ENCODE assay signal across 8 cellular contexts in genomic region chr1:11479375-11479979, GRCh38. TPM values are rescaled to one million over a fixed set of nuclear protein-coding genes. Genes with fewer than 3 reads are reported as not detected.
DNase-seq lines count a peak whose midpoint lies in the region; ATAC-seq and TF ChIP-seq lines count a peak whose summit lies in the region.

No MANE protein-coding gene starts in this region.

- H3K4me1 ChIP-seq in mesodermal cell (ENCODE audit: control insufficient read depth, insufficient read depth, low read length, poor library complexity, severe bottlenecking), result peaks cover 4% of the 10 kb centered on the region

- in situ Hi-C loops in brain microvascular endothelial cell (cut with HindIII; ENCODE audit: low pct_ligation_motif_present, low sequenced_read_pairs), result no loop called here

- WGBS in mesodermal cell (ENCODE audit: insufficient coverage in 2 of 2), 2 experiments, result 0 to 1% methylated on average over 40 to 46 of the region's 52 CpGs

- DNase-seq in AG04450 (ENCODE audit: low read depth, low spot score) (no peak), HL-60 (ENCODE audit: low read depth in 1 of 2, low spot score in 1 of 2) (no peak), brain microvascular endothelial cell (no peak), DMS79 (lab: John Stamatoyannopoulos, UW) (no peak), nucleus accumbens (lab: John Stamatoyannopoulos, UW) (no peak)
- DNase-seq in stimulated activated CD4-positive, alpha-beta T cell treated with anti-CD3 and anti-CD28 coated beads, Interleukin-15, amount 100 ng/mL, for 24 hours, result no peak

- TF ChIP-seq CTCF in AG04450 (IDR thresholded peaks at IDR 0.05; ENCODE audit: low read depth, low read length), result no peak
- TF ChIP-seq CTCF in HL-60 (IDR thresholded peaks at IDR 0.05; ENCODE audit: insufficient read depth, low read length), result no peak
- TF ChIP-seq CTCF in brain microvascular endothelial cell (IDR thresholded peaks at IDR 0.05; ENCODE audit: low read depth, low read length, missing control alignments), result no peak

- H3K4me3 ChIP-seq in AG04450 (ENCODE audit: low read depth, low read length) (peak overlapping the region; percentile 56), HL-60 (replicated peaks; ENCODE audit: insufficient read depth, low read length) (peak overlapping the region; percentile 56), brain microvascular endothelial cell (ENCODE audit: low read depth, low read length) (peak overlapping the region; percentile 54), mesodermal cell (ENCODE audit: extremely low read depth, insufficient read depth, low read length, poor library complexity, severe bottlenecking) (peak overlapping the region; percentile 58)

- ATAC-seq in GM19328 (IDR thresholded peaks at IDR 0.05; ENCODE audit: unreplicated experiment), result no peak

- no peaks in the 10 kb centered on the region for H3K36me3 ChIP-seq in brain microvascular endothelial cell (replicated peaks)
- no peaks in the 10 kb centered on the region for H3K36me3 ChIP-seq in mesodermal cell (ENCODE audit: control insufficient read depth, insufficient read depth, low read length)

- POLR2A ChIA-PET in AG04450 (lab: Yijun Ruan, JAX), result no interaction called here

- H3K27ac ChIP-seq in AG04450 (ENCODE audit: low read depth, low read length) (no peak overlapping the region), HL-60 (replicated peaks) (no peak overlapping the region), brain microvascular endothelial cell (no peak overlapping the region), mesodermal cell (ENCODE audit: low read depth, low read length, severe bottlenecking) (peak overlapping the region; percentile 99)

- CTCF ChIA-PET in AG04450 (lab: Charles Lee), result interaction anchor here (0.6 kb wide), 1 partner anchor 144 kb away, joined by 3 read pairs; no protein-coding TSS in a partner anchor

- H3K9me3 ChIP-seq in AG04450 (ENCODE audit: control insufficient read depth, insufficient read depth, low read length) (peaks cover 5% of the 10 kb centered on the region; the same call in 1 of the 2 replicates), mesodermal cell (ENCODE audit: control insufficient read depth, low read length) (no peaks in the 10 kb centered on the region)

- H3K27me3 ChIP-seq in AG04450 (ENCODE audit: control insufficient read depth, insufficient read depth, low read length) (peaks cover 22% of the 10 kb centered on the region), HL-60 (ENCODE audit: insufficient read depth, poor library complexity, severe bottlenecking) (peaks cover 21% of the 10 kb centered on the region), brain microvascular endothelial cell (replicated peaks) (peaks cover 15% of the 10 kb centered on the region)

RNA-seq across cellular contexts. Expression of gene DISP3, which starts 0.5 kb away (rescaled TPM):
- polyA plus RNA-seq in AG04450 (2011; rRNA removed), result 0.02 and 0.05 TPM in 2 replicates
- not detected in 2 replicates for polyA minus RNA-seq in AG04450 (2011; rRNA and poly(A)+ RNA removed)
- 3.8 TPM for polyA plus RNA-seq in mesodermal cell (2013, experiment 1 of 2)
- polyA plus RNA-seq in mesodermal cell (2013, experiment 2 of 2), result 2.0 TPM
